Comparison of ENCODE assay signal across 20 cellular contexts in the genomic region with DNA sequence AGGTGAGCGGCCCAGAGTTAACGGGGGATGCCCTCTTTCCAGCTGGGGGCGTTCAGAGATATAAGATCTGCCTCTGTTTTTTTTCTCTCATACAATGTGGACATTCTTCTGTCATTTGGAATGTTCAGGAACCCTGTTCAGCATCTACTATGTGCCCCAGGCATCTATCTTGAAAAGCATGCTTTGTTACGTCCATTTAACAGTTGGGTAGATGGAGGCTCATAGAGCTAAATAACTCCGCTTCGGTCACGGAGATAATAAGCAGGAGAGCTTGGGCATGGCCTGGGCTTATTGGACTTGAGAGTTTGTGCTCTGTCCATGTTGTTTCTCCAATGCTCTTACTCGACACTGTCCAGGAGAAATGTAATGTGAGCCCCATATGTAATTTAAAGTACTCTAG. TPM values are rescaled to one million over a fixed set of nuclear protein-coding genes. Genes with fewer than 3 reads are reported as not detected.
"Had no signal": no experiment of that assay in that cellular context is flagged by ENCODE, and none has a peak within 500 bp of the region (broad histone marks: within the 10 kb centered on the region; RNA-seq: fewer than 3 reads in every experiment).

No MANE protein-coding gene starts in this region.

- H3K4me3 Mint-ChIP-seq: natural killer cell had no signal

- H3K9me3 Mint-ChIP-seq: brain, natural killer cell had no signal

- DNase-seq: activated CD4-positive, alpha-beta T cell treated with anti-CD3 and anti-CD28 coated beads, Interleukin-2, amount 50 U/mL, for 1 hour; activated naive CD4-positive, alpha-beta T cell treated with anti-CD3 and anti-CD28 coated beads, Interleukin-2, amount 50 U/mL, for 16 hours; activated T-cell treated with anti-CD3 and anti-CD28 coated beads for 4 hours; amniotic stem cell; cerebellar nuclear complex; dermis blood vessel endothelial cell; islet precursor cell; natural killer cell; occipital lobe; sigmoid colon; stimulated activated CD4-positive, alpha-beta T cell treated with anti-CD3 and anti-CD28 coated beads, Interleukin-2, amount 100 ng/mL, for 48 hours; stimulated activated naive CD4-positive, alpha-beta T cell treated with Interleukin-2 at 50 U/mL for 16 hours had no signal

- H3K36me3 Mint-ChIP-seq: natural killer cell had no signal

- ATAC-seq: natural killer cell had no signal

- H3K9me3 ChIP-seq: sigmoid colon, thoracic aorta had no signal

- H3K27me3 ChIP-seq: sigmoid colon had no signal

- H3K4me3 ChIP-seq: sigmoid colon, thoracic aorta had no signal

- H3K27me3 Mint-ChIP-seq: brain, progenitor cell of endocrine pancreas had no signal

- H3K27ac ChIP-seq: sigmoid colon, thoracic aorta had no signal

- H3K4me1 ChIP-seq: sigmoid colon had no signal

RNA-seq across cellular contexts. Expression of a gene that starts 14.5 kb away (rescaled TPM):
- total RNA-seq: esophagus mucosa, fibroblast of villous mesenchyme had no signal

RNA-seq across cellular contexts. Expression of a gene that starts 39.6 kb away (rescaled TPM):
- total RNA-seq: activated CD8-positive, alpha-beta memory T cell treated with anti-CD3 and anti-CD28 coated beads for 36 hours; dermis blood vessel endothelial cell; fibroblast of villous mesenchyme; progenitor cell of endocrine pancreas; T-helper 2 cell treated with Interferon-gamma antibody and Interleukin-4, amounts not matched to agents 100 ng/mL and 5 ng/mL, for 36 hours had no signal

RNA-seq across cellular contexts. Expression of a gene that starts 48.4 kb away (rescaled TPM):
- total RNA-seq: activated CD8-positive, alpha-beta memory T cell treated with anti-CD3 and anti-CD28 coated beads for 36 hours; dermis blood vessel endothelial cell; esophagus mucosa; fibroblast of villous mesenchyme; mononuclear cell; natural killer cell; occipital lobe; T-helper 2 cell treated with Interferon-gamma antibody and Interleukin-4, amounts not matched to agents 100 ng/mL and 5 ng/mL, for 36 hours had no signal
